ENCODE assay signal across 29 cellular contexts in genomic region chr3:156908398-156908797, GRCh38.
"Had no signal": no experiment of that assay in that cellular context is flagged by ENCODE, and none has a peak within 500 bp of the region (broad histone marks: within the 10 kb centered on the region; RNA-seq: fewer than 3 reads in every experiment).

No MANE protein-coding gene starts in this region.

- H3K9ac ChIP-seq: neural progenitor cell, parathyroid adenoma had no signal

- H2AFZ ChIP-seq: neural progenitor cell, parathyroid adenoma had no signal

- H3K4me2 ChIP-seq: neural progenitor cell, smooth muscle cell had no signal

- ATAC-seq: naive thymus-derived CD4-positive, alpha-beta T cell; natural killer cell; psoas muscle; right lobe of liver; stimulated activated memory B cell treated with anti-CD40 and anti-IgM and Interleukin-4, amounts not matched to agents 10 μg/mL and 1 μg/mL and 100 μg/mL, for 72 hours; stimulated activated naive CD8-positive, alpha-beta T cell treated with anti-CD3 and anti-CD28 coated beads, Interleukin-15, amount 100 ng/mL, for 72 hours; stimulated activated naive CD8-positive, alpha-beta T cell treated with anti-CD3 and anti-CD28 coated beads, Interleukin-15, Interleukin-2, amounts not matched to agents 100 U/mL and 50 U/mL, for 24 hours; upper lobe of right lung had no signal

- H3K27me3 ChIP-seq: neural progenitor cell, ovary, right lobe of liver, spleen, suprapubic skin, thyroid gland, transverse colon, upper lobe of right lung, uterus had no signal

- H3K79me2 ChIP-seq: parathyroid adenoma had no signal

- H3K27ac ChIP-seq: neural progenitor cell, ovary, parathyroid adenoma, psoas muscle, right lobe of liver, skin epidermis, spleen, suprapubic skin, thoracic aorta, transverse colon, upper lobe of right lung, uterus had no signal

- H3K4me3 ChIP-seq: neural progenitor cell, ovary, psoas muscle, right lobe of liver, skin epidermis, smooth muscle cell, spleen, suprapubic skin, thoracic aorta, thyroid gland, transverse colon, upper lobe of right lung, uterus had no signal

- H3K36me3 ChIP-seq: neural progenitor cell, ovary, right lobe of liver, spleen, suprapubic skin, thoracic aorta, thyroid gland, transverse colon, upper lobe of right lung, uterus had no signal

- DNase-seq: naive thymus-derived CD4-positive, alpha-beta T cell; natural killer cell; occipital lobe; posterior cingulate gyrus; psoas muscle; right cardiac atrium; right lobe of liver; spleen; stimulated activated CD4-positive, alpha-beta T cell treated with anti-CD3 and anti-CD28 coated beads, Interleukin-12 subunit alpha, Interleukin-12 subunit beta, amount 100 ng/mL, for 4 hours; stimulated activated CD4-positive, alpha-beta T cell treated with anti-CD3 and anti-CD28 coated beads, Interleukin-1b, Interleukin-23, amount 100 ng/mL, for 48 hours; stimulated activated CD4-positive, alpha-beta T cell treated with anti-CD3 and anti-CD28 coated beads, Interleukin-4, amount 100 ng/mL, for 1 hour; stimulated activated CD4-positive, alpha-beta T cell treated with anti-CD3 and anti-CD28 coated beads, Interleukin-4, amount 100 ng/mL, for 4 hours; stimulated activated CD8-positive, alpha-beta memory T cell treated with anti-CD3 and anti-CD28 coated beads, Interleukin-4, amount 100 ng/mL, for 48 hours; stimulated activated naive CD4-positive, alpha-beta T cell; stimulated activated naive CD8-positive, alpha-beta T cell treated with anti-CD3 and anti-CD28 coated beads, Interleukin-15, amount 100 ng/mL, for 72 hours; stimulated activated naive CD8-positive, alpha-beta T cell treated with anti-CD3 and anti-CD28 coated beads, Interleukin-15, Interleukin-2, amounts not matched to agents 100 U/mL and 50 U/mL, for 24 hours; substantia nigra; thyroid gland; transverse colon; upper lobe of right lung; uterus had no signal

- H3K9me3 ChIP-seq: ovary, psoas muscle, right lobe of liver, spleen, suprapubic skin, thoracic aorta, thyroid gland, transverse colon, upper lobe of right lung, uterus had no signal

- H3K4me1 ChIP-seq: neural progenitor cell, psoas muscle, right lobe of liver, spleen, suprapubic skin, thyroid gland, transverse colon, upper lobe of right lung, uterus had no signal
